22 cellular contexts compared by ENCODE assay signal in the genomic region with DNA sequence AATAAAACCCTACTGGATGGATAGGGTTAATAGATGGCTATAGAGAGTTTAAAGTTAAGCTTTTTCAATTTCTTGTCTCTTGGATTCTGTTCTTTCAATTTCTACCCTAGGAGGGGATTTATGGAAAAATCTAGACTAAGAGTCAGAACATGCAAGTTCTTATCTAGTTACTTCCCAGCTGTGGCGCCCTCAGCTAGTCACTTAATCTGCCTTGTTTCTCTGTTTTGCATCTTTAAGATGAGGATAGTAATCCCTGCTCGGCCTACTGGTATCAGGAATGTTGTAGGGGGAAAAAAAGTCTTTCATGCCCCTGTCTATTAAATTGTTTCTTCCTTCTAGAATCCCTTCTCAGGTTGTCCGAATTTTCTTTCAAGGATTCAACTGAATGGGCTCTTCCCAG. TPM values are rescaled to one million over a fixed set of nuclear protein-coding genes. Genes with fewer than 3 reads are reported as not detected.
DNase-seq lines count a peak whose midpoint lies in the region; TF ChIP-seq lines count a peak whose summit lies in the region.
"Had no signal": no experiment of that assay in that cellular context is flagged by ENCODE, and none has a peak within 500 bp of the region (broad histone marks: within the 10 kb centered on the region; RNA-seq: fewer than 3 reads in every experiment).

No MANE protein-coding gene starts in this region.

- DNase-seq in Karpas-422 (no peak), SHP77 (lab: John Stamatoyannopoulos, UW) (no peak), activated T-cell treated with anti-CD3 and anti-CD28 coated beads for 4 hours (no peak), SHP77 treated with DMSO at 0.1 percent for 48 hours (lab: John Stamatoyannopoulos, UW) (no peak)
- DNase-seq: activated CD8-positive, alpha-beta memory T cell treated with anti-CD3 and anti-CD28 coated beads, Interleukin-2, amount 50 U/mL, for 4 hours; activated effector memory CD4-positive, alpha-beta T cell treated with Interleukin-2 at 50 U/mL for 16 hours; activated naive CD8-positive, alpha-beta T cell treated with anti-CD3 and anti-CD28 coated beads, Interleukin-2, amount 10 ng/mL, durations not matched to agents 7 days and 5 days; DMS79; head of caudate nucleus; MG63; NCI-H1436; NCI-H2107; NCI-H510A; retina; stimulated activated CD4-positive, alpha-beta T cell treated with anti-CD3 and anti-CD28 coated beads, Interleukin-2, amount 100 ng/mL, for 48 hours; stimulated activated naive B cell treated with anti-CD40 and anti-IgM and Interleukin-4, amounts not matched to agents 10 μg/mL and 1 μg/mL and 100 μg/mL, for 72 hours had no signal

- H3K4me2 ChIP-seq in Karpas-422 (ENCODE audit: low read depth, low read length, poor library complexity, severe bottlenecking): peak overlapping the region; percentile 80

- H3K36me3 Mint-ChIP-seq in brain: peaks cover 26% of the 10 kb centered on the region

- peaks cover 84% of the 10 kb centered on the region for H3K79me2 ChIP-seq in Karpas-422 (ENCODE audit: low read length)

- peaks cover 63% of the 10 kb centered on the region for H3K4me1 ChIP-seq in Karpas-422 (ENCODE audit: low read length)

- H2AFZ ChIP-seq in Karpas-422 (ENCODE audit: low read length): no peak overlapping the region

- H3K27ac ChIP-seq in Karpas-422 (ENCODE audit: low read length): peak overlapping the region; percentile 88
- peak overlapping the region; percentile 55 for H3K27ac ChIP-seq in layer of hippocampus (ENCODE audit: low read depth, low read length)
- H3K27ac ChIP-seq in temporal lobe (ENCODE audit: low read depth, low read length): peak overlapping the region; percentile 62
- H3K27ac ChIP-seq: HL-60 had no signal

- TF ChIP-seq CTCF in brain (conservative IDR thresholded peaks at IDR 0.05): no peak

- peaks cover 7% of the 10 kb centered on the region for H3K27me3 Mint-ChIP-seq in brain
- H3K27me3 Mint-ChIP-seq: IgD-negative memory B cell; stimulated activated naive B cell treated with anti-CD40 and anti-IgM and Interleukin-4, amounts not matched to agents 10 μg/mL and 1 μg/mL and 100 μg/mL, for 72 hours had no signal

- peak overlapping the region; percentile 81 for H3K9ac ChIP-seq in Karpas-422 (ENCODE audit: low read length)

- H3K9me3 Mint-ChIP-seq in brain: peaks cover 0 to 3% (median 2%) of the 10 kb centered on the region in 5 experiments
- H3K9me3 Mint-ChIP-seq: activated naive CD8-positive, alpha-beta T cell treated with anti-CD3 and anti-CD28 coated beads, Interleukin-2, amount 10 ng/mL, durations not matched to agents 7 days and 5 days; IgD-negative memory B cell; stimulated activated naive B cell treated with anti-CD40 and anti-IgM and Interleukin-4, amounts not matched to agents 10 μg/mL and 1 μg/mL and 100 μg/mL, for 72 hours; T-helper 2 cell treated with Interferon-gamma antibody and Interleukin-4, amounts not matched to agents 5 μg/mL and 100 μg/mL, for 36 hours had no signal

- no peaks in the 10 kb centered on the region for H3K9me2 ChIP-seq in Karpas-422 (replicated peaks; ENCODE audit: insufficient read depth, low read length)

- no peaks in the 10 kb centered on the region for H4K20me1 ChIP-seq in Karpas-422 (ENCODE audit: insufficient read depth, low read depth, low read length)

- H3K27me3 ChIP-seq in Karpas-422 (ENCODE audit: low read length) (no peaks in the 10 kb centered on the region), layer of hippocampus (ENCODE audit: control insufficient read depth, insufficient read depth, low read length) (no peaks in the 10 kb centered on the region)
- H3K27me3 ChIP-seq: MG63 had no signal

- H3K9me3 ChIP-seq in Karpas-422 (ENCODE audit: low read length): no peaks in the 10 kb centered on the region
- H3K9me3 ChIP-seq: MG63 had no signal

- H3K4me3 ChIP-seq in Karpas-422 (ENCODE audit: low read length): peak overlapping the region; percentile 75
- H3K4me3 ChIP-seq: MG63 had no signal

- peaks cover 8% of the 10 kb centered on the region; the same call in 1 of the 2 replicates for H3K36me3 ChIP-seq in Karpas-422 (ENCODE audit: insufficient read depth, low read length)
- H3K36me3 ChIP-seq: MG63 had no signal

- H3K4me3 Mint-ChIP-seq in brain: peak overlapping the region; percentile 83 to 99 (median 97)
- H3K4me3 Mint-ChIP-seq: activated naive CD8-positive, alpha-beta T cell treated with anti-CD3 and anti-CD28 coated beads, Interleukin-2, amount 10 ng/mL, durations not matched to agents 7 days and 5 days; stimulated activated naive B cell treated with anti-CD40 and anti-IgM and Interleukin-4, amounts not matched to agents 10 μg/mL and 1 μg/mL and 100 μg/mL, for 72 hours; T-helper 2 cell treated with Interferon-gamma antibody and Interleukin-4, amounts not matched to agents 5 μg/mL and 100 μg/mL, for 36 hours had no signal

- peaks cover 82% of the 10 kb centered on the region for H3K4me1 Mint-ChIP-seq in brain

- H3K27ac Mint-ChIP-seq in brain: peak overlapping the region; percentile 54 to 91 (median 87)
- H3K27ac Mint-ChIP-seq: activated naive CD8-positive, alpha-beta T cell treated with anti-CD3 and anti-CD28 coated beads, Interleukin-2, amount 10 ng/mL, durations not matched to agents 7 days and 5 days; stimulated activated naive B cell treated with anti-CD40 and anti-IgM and Interleukin-4, amounts not matched to agents 10 μg/mL and 1 μg/mL and 100 μg/mL, for 72 hours; T-helper 2 cell treated with Interferon-gamma antibody and Interleukin-4, amounts not matched to agents 5 μg/mL and 100 μg/mL, for 36 hours had no signal

RNA-seq across cellular contexts. Expression of a gene that starts 4.3 kb away (rescaled TPM):
- total RNA-seq in Karpas-422 (2014; rRNA removed; shearing (Covaris generic); ENCODE audit: low replicate concordance): 7.9 and 17.9 TPM in 2 replicates
- 5.2 TPM for polyA plus RNA-seq in brain (ENCODE audit: insufficient read depth, low read depth, low replicate concordance)
- 17.5 TPM for total RNA-seq in temporal lobe

RNA-seq across cellular contexts. Expression of a gene that starts 40.8 kb away (rescaled TPM):
- not detected in 2 replicates for total RNA-seq in Karpas-422 (2014; rRNA removed; shearing (Covaris generic); ENCODE audit: low replicate concordance)
- 2.5 TPM for polyA plus RNA-seq in brain (ENCODE audit: insufficient read depth, low read depth, low replicate concordance)
- 0.98 TPM for total RNA-seq in temporal lobe
- total RNA-seq: activated naive CD8-positive, alpha-beta T cell treated with anti-CD3 and anti-CD28 coated beads, Interleukin-2, amount 10 ng/mL, durations not matched to agents 7 days and 5 days had no signal
- polyA plus RNA-seq: IgD-negative memory B cell had no signal
